In genomic region chr3:26718295-26718694, GRCh38 we compare ENCODE assay signal across 35 cellular contexts.
DNase-seq lines count a peak whose midpoint lies in the region; ATAC-seq and TF ChIP-seq lines count a peak whose summit lies in the region.
"Had no signal": no experiment of that assay in that cellular context is flagged by ENCODE, and none has a peak within 500 bp of the region (broad histone marks: within the 10 kb centered on the region; RNA-seq: fewer than 3 reads in every experiment).

No MANE protein-coding gene starts in this region.

- H3K4me1 Mint-ChIP-seq in brain: peaks cover 45% of the 10 kb centered on the region
- H3K4me1 Mint-ChIP-seq in neural progenitor cell: peaks cover 22% of the 10 kb centered on the region
- H3K4me1 Mint-ChIP-seq: B cell; CD14-positive monocyte; CD4-positive, alpha-beta memory T cell; CD4-positive, CD25-positive, alpha-beta regulatory T cell; CD8-positive, alpha-beta memory T cell had no signal

- H2AFZ ChIP-seq in neural progenitor cell (replicated peaks): no peak overlapping the region

- H3K79me2 ChIP-seq in mesendoderm (ENCODE audit: control insufficient read depth, insufficient read depth, low read length) (no peaks in the 10 kb centered on the region), neural progenitor cell (ENCODE audit: low read depth) (no peaks in the 10 kb centered on the region)

- H3K36me3 ChIP-seq in mesendoderm (ENCODE audit: control insufficient read depth, insufficient read depth, low read length): no peaks in the 10 kb centered on the region
- H3K36me3 ChIP-seq in neural progenitor cell: peaks cover 5% of the 10 kb centered on the region
- H3K36me3 ChIP-seq: BE2C; BLaER1; BLaER1 treated with 17β-estradiol and CSF1 and Interleukin-3, amounts not matched to agents 10 nM and 100 nM had no signal

- H2BK120ac ChIP-seq in mesendoderm (ENCODE audit: low read depth, low read length): no peak overlapping the region

- no peak overlapping the region for H3K4me3 ChIP-seq in mesendoderm (ENCODE audit: low read length)
- H3K4me3 ChIP-seq in neural progenitor cell: no peak overlapping the region
- H3K4me3 ChIP-seq: A549; BLaER1; BLaER1 treated with 17β-estradiol and CSF1 and Interleukin-3, amounts not matched to agents 10 nM and 100 nM had no signal

- H2BK5ac ChIP-seq in mesendoderm (ENCODE audit: low read length): no peak overlapping the region

- peaks cover 6% of the 10 kb centered on the region for H3K9me3 ChIP-seq in neural progenitor cell (ENCODE audit: low read depth)
- H3K9me3 ChIP-seq: A549, BE2C, Caco-2 had no signal

- DNase-seq in NCI-H82 (lab: John Stamatoyannopoulos, UW) (peak; percentile 50), NCI-H82 treated with DMSO at 0.1 percent for 48 hours (lab: John Stamatoyannopoulos, UW; ENCODE audit: unreplicated experiment) (no peak), mesendoderm (peak; percentile 31), neural progenitor cell (ENCODE audit: low spot score) (peak; percentile 23), superior temporal gyrus (ENCODE audit: extremely low spot score) (no peak)
- DNase-seq: 8988T; ACHN; AML-193; BE2C; C1 segment of cervical spinal cord; Caco-2; Calu3; CD4-positive, alpha-beta memory T cell; CD4-positive, alpha-beta T cell; CD4-positive, CD25-positive, alpha-beta regulatory T cell; CD8-positive, alpha-beta memory T cell; CD8-positive, alpha-beta T cell; COR-L47; DMS 273 treated with DMSO at 0.1 percent for 48 hours; DMS153; DMS53; DMS79; DMS79 treated with DMSO at 0.1 percent for 48 hours; DND-41; EL had no signal

- H3K18ac ChIP-seq in mesendoderm (ENCODE audit: low read length): no peak overlapping the region

- ATAC-seq in HG02678 (IDR thresholded peaks at IDR 0.05; ENCODE audit: unreplicated experiment): no peak
- no peak for ATAC-seq in GM19455 (IDR thresholded peaks at IDR 0.05; ENCODE audit: unreplicated experiment)
- ATAC-seq: A549; CD8-positive, alpha-beta T cell had no signal

- H3K4me2 ChIP-seq in mesendoderm (ENCODE audit: low read length): no peak overlapping the region
- H3K4me2 ChIP-seq in neural progenitor cell: peak overlapping the region; percentile 62
- H3K4me2 ChIP-seq: A549; BLaER1; BLaER1 treated with 17β-estradiol and CSF1 and Interleukin-3, amounts not matched to agents 10 nM and 100 nM had no signal

- H3K36me3 Mint-ChIP-seq in brain: peaks cover 47% of the 10 kb centered on the region
- H3K36me3 Mint-ChIP-seq in neural progenitor cell: no peaks in the 10 kb centered on the region
- H3K36me3 Mint-ChIP-seq: CD14-positive monocyte; CD4-positive, alpha-beta memory T cell; CD4-positive, CD25-positive, alpha-beta regulatory T cell; CD8-positive, alpha-beta memory T cell; CD8-positive, alpha-beta T cell had no signal

- no peak overlapping the region for H3K27ac ChIP-seq in mesendoderm (ENCODE audit: low read depth, low read length)
- peak overlapping the region; percentile 75 for H3K27ac ChIP-seq in neural progenitor cell
- H3K27ac ChIP-seq: 22Rv1; A549; BLaER1; BLaER1 treated with 17β-estradiol and CSF1 and Interleukin-3, amounts not matched to agents 10 nM and 100 nM; C4-2B had no signal

- peaks cover 4% of the 10 kb centered on the region for H3K27me3 Mint-ChIP-seq in brain
- H3K27me3 Mint-ChIP-seq in neural progenitor cell (ENCODE audit: insufficient read depth, low read depth): peaks cover 4% of the 10 kb centered on the region
- H3K27me3 Mint-ChIP-seq: B cell; CD4-positive, alpha-beta memory T cell; CD4-positive, alpha-beta T cell; CD4-positive, CD25-positive, alpha-beta regulatory T cell; CD8-positive, alpha-beta memory T cell had no signal

- no peaks in the 10 kb centered on the region for H4K20me1 ChIP-seq in neural progenitor cell (ENCODE audit: low read depth)
- H4K20me1 ChIP-seq: BLaER1; BLaER1 treated with 17β-estradiol and CSF1 and Interleukin-3, amounts not matched to agents 10 nM and 100 nM had no signal

- H3K27me3 ChIP-seq in mesendoderm (ENCODE audit: insufficient read depth, low read length, poor library complexity) (no peaks in the 10 kb centered on the region), neural progenitor cell (no peaks in the 10 kb centered on the region)
- H3K27me3 ChIP-seq: BE2C; BLaER1; BLaER1 treated with 17β-estradiol and CSF1 and Interleukin-3, amounts not matched to agents 10 nM and 100 nM had no signal

- H3K4ac ChIP-seq in mesendoderm (ENCODE audit: low read depth, low read length): no peak overlapping the region

- no peak overlapping the region for H2BK15ac ChIP-seq in mesendoderm (replicated peaks; ENCODE audit: low read depth)

- H3K27ac Mint-ChIP-seq in brain (peak overlapping the region in 4 of 5 experiments; percentile 35 to 84 (median 75)), neural progenitor cell (no peak overlapping the region)
- H3K27ac Mint-ChIP-seq: B cell; CD14-positive monocyte; CD4-positive, alpha-beta memory T cell; CD4-positive, alpha-beta T cell; CD4-positive, CD25-positive, alpha-beta regulatory T cell; CD8-positive, alpha-beta memory T cell; CD8-positive, alpha-beta T cell had no signal

- H4K8ac ChIP-seq in mesendoderm (ENCODE audit: low read depth, low read length): no peak overlapping the region

- no peak for TF ChIP-seq CTCF in brain (conservative IDR thresholded peaks at IDR 0.05)
- TF ChIP-seq CTCF in neural progenitor cell (IDR thresholded peaks at IDR 0.05): no peak

- H3K23ac ChIP-seq in mesendoderm (ENCODE audit: low read length): no peak overlapping the region

- WGBS in mesendoderm (ENCODE audit: extremely low coverage, insufficient coverage, low lambda C conversion rate): no CpG with 5 or more reads among the region's 1 CpG

- no peaks in the 10 kb centered on the region for H3K79me1 ChIP-seq in mesendoderm (ENCODE audit: low read length)

- H4K5ac ChIP-seq in mesendoderm (ENCODE audit: low read length): no peak overlapping the region

- H3K56ac ChIP-seq in mesendoderm (ENCODE audit: low read length): no peak overlapping the region

- H3K9me3 Mint-ChIP-seq in brain (peaks cover 7 to 25% (median 11%) of the 10 kb centered on the region in 5 experiments), neural progenitor cell (peaks cover 6% of the 10 kb centered on the region)
- H3K9me3 Mint-ChIP-seq: CD4-positive, alpha-beta T cell; CD8-positive, alpha-beta memory T cell; CD8-positive, alpha-beta T cell had no signal

- H3K4me1 ChIP-seq in mesendoderm (ENCODE audit: control insufficient read depth, low read depth, low read length) (no peaks in the 10 kb centered on the region), neural progenitor cell (peaks cover 30% of the 10 kb centered on the region)
- H3K4me1 ChIP-seq: A549; BE2C; BLaER1; BLaER1 treated with 17β-estradiol and CSF1 and Interleukin-3, amounts not matched to agents 10 nM and 100 nM; Caco-2 had no signal

- H3K4me3 Mint-ChIP-seq in brain (no peak overlapping the region), neural progenitor cell (no peak overlapping the region)
- H3K4me3 Mint-ChIP-seq: B cell; CD14-positive monocyte; CD4-positive, alpha-beta memory T cell; CD4-positive, alpha-beta T cell; CD4-positive, CD25-positive, alpha-beta regulatory T cell; CD8-positive, alpha-beta memory T cell; CD8-positive, alpha-beta T cell had no signal

- H2AK5ac ChIP-seq in mesendoderm (ENCODE audit: low read length): no peak overlapping the region

- H3K9ac ChIP-seq in mesendoderm (ENCODE audit: low read length) (no peak overlapping the region), neural progenitor cell (no peak overlapping the region)
- H3K9ac ChIP-seq: BLaER1; BLaER1 treated with 17β-estradiol and CSF1 and Interleukin-3, amounts not matched to agents 10 nM and 100 nM had no signal

- peaks cover 29% of the 10 kb centered on the region for H3F3A ChIP-seq in neural progenitor cell (ENCODE audit: low read depth)

Comparison
In these comparisons a context has a peak if more than half of its experiments do, and no peak if none do; other contexts are left out.
1. DNase-seq: peak in NCI-H82 (single experiment), mesendoderm (single experiment) and neural progenitor cell (single experiment); none in NCI-H82 treated with DMSO at 0.1 percent for 48 hours (single experiment) and superior temporal gyrus (single experiment).